Comparison of ENCODE assay signal across 10 cellular contexts in genomic region chr1:234315091-234315541, GRCh38. TPM values are rescaled to one million over a fixed set of nuclear protein-coding genes. Genes with fewer than 3 reads are reported as not detected.
DNase-seq lines count a peak whose midpoint lies in the region; ATAC-seq and TF ChIP-seq lines count a peak whose summit lies in the region.
"Had no signal": no experiment of that assay in that cellular context is flagged by ENCODE, and none has a peak within 500 bp of the region (broad histone marks: within the 10 kb centered on the region; RNA-seq: fewer than 3 reads in every experiment).

No MANE protein-coding gene starts in this region.

- H3K4me3 ChIP-seq in stomach = no peak overlapping the region

- H3K27ac Mint-ChIP-seq in activated naive CD4-positive, alpha-beta T cell treated with anti-CD3 and anti-CD28 coated beads, Interleukin-2, amount 50 U/mL, for 24 hours = peak overlapping the region; percentile 98
- peak overlapping the region; percentile 96 for H3K27ac Mint-ChIP-seq in effector memory CD8-positive, alpha-beta T cell
- peak overlapping the region; percentile 90 for H3K27ac Mint-ChIP-seq in stimulated activated naive CD8-positive, alpha-beta T cell treated with anti-CD3 and anti-CD28 coated beads, Interleukin-15, amount 100 ng/mL, for 72 hours

- DNase-seq in activated naive CD4-positive, alpha-beta T cell (lab: John Stamatoyannopoulos, UW) = no peak
- DNase-seq in RPMI7951 (ENCODE audit: low read depth) (peak; percentile 74), stomach (no peak), NCI-H1436 (lab: John Stamatoyannopoulos, UW) (no peak)
- peak; percentile 18 to 48 (median 42) for DNase-seq in effector memory CD8-positive, alpha-beta T cell
- DNase-seq in stimulated activated naive CD8-positive, alpha-beta T cell treated with anti-CD3 and anti-CD28 coated beads, Interleukin-15, amount 100 ng/mL, for 72 hours = peak; percentile 41 to 49
- DNase-seq: NCI-H510A treated with DMSO at 0.1 percent for 48 hours had no signal

- no peaks in the 10 kb centered on the region for H3K27me3 Mint-ChIP-seq in activated naive CD4-positive, alpha-beta T cell treated with anti-CD3 and anti-CD28 coated beads, Interleukin-2, amount 50 U/mL, for 24 hours
- peaks cover 0 to 14% of the 10 kb centered on the region in 2 donors for H3K27me3 Mint-ChIP-seq in effector memory CD8-positive, alpha-beta T cell
- no peaks in the 10 kb centered on the region for H3K27me3 Mint-ChIP-seq in stimulated activated naive CD8-positive, alpha-beta T cell treated with anti-CD3 and anti-CD28 coated beads, Interleukin-15, amount 100 ng/mL, for 72 hours

- peak; percentile 90 for ATAC-seq in effector memory CD8-positive, alpha-beta T cell (replicated peaks)
- peak; percentile 90 for ATAC-seq in stimulated activated naive CD8-positive, alpha-beta T cell treated with anti-CD3 and anti-CD28 coated beads, Interleukin-15, amount 100 ng/mL, for 72 hours
- ATAC-seq in GM19455 (IDR thresholded peaks at IDR 0.05; ENCODE audit: unreplicated experiment) = no peak
- ATAC-seq: left lobe of liver had no signal

- no peak for TF ChIP-seq EP300 in stomach (IDR thresholded peaks at IDR 0.05)

- H3K4me3 Mint-ChIP-seq in activated naive CD4-positive, alpha-beta T cell treated with anti-CD3 and anti-CD28 coated beads, Interleukin-2, amount 50 U/mL, for 24 hours = peak overlapping the region; percentile 85
- H3K4me3 Mint-ChIP-seq in effector memory CD8-positive, alpha-beta T cell = peak overlapping the region; percentile 65 to 69
- peak overlapping the region; percentile 59 to 78 for H3K4me3 Mint-ChIP-seq in stimulated activated naive CD8-positive, alpha-beta T cell treated with anti-CD3 and anti-CD28 coated beads, Interleukin-15, amount 100 ng/mL, for 72 hours

- no peaks in the 10 kb centered on the region for H3K36me3 ChIP-seq in stomach

- no peaks in the 10 kb centered on the region for H3K9me3 Mint-ChIP-seq in activated naive CD4-positive, alpha-beta T cell treated with anti-CD3 and anti-CD28 coated beads, Interleukin-2, amount 50 U/mL, for 24 hours
- peaks cover 0 to 7% of the 10 kb centered on the region in 2 donors for H3K9me3 Mint-ChIP-seq in effector memory CD8-positive, alpha-beta T cell
- H3K9me3 Mint-ChIP-seq in stimulated activated naive CD8-positive, alpha-beta T cell treated with anti-CD3 and anti-CD28 coated beads, Interleukin-15, amount 100 ng/mL, for 72 hours = peaks cover 0 to 7% of the 10 kb centered on the region in 2 donors

- peaks cover 82% of the 10 kb centered on the region for H3K4me1 Mint-ChIP-seq in activated naive CD4-positive, alpha-beta T cell treated with anti-CD3 and anti-CD28 coated beads, Interleukin-2, amount 50 U/mL, for 24 hours
- H3K4me1 Mint-ChIP-seq in effector memory CD8-positive, alpha-beta T cell (ENCODE audit: low read depth in 2 of 2) = peaks cover 40 to 61% of the 10 kb centered on the region in 2 donors
- H3K4me1 Mint-ChIP-seq in stimulated activated naive CD8-positive, alpha-beta T cell treated with anti-CD3 and anti-CD28 coated beads, Interleukin-15, amount 100 ng/mL, for 72 hours = peaks cover 83% of the 10 kb centered on the region

- peaks cover 0 to 21% (median 6%) of the 10 kb centered on the region in 3 donors for H3K27me3 ChIP-seq in stomach

- no peak for TF ChIP-seq POLR2A in stomach (IDR thresholded peaks at IDR 0.05)

- TF ChIP-seq CTCF in stomach (IDR thresholded peaks at IDR 0.05) = no peak

- H3K27ac ChIP-seq in stomach = peak overlapping the region in 1 of 5 donors; percentile 48

- intact Hi-C loops in stomach (cut with DNase I; ENCODE audit: low total_unique reads) = no loop called here

- H3K9me3 ChIP-seq in stomach = no peaks in the 10 kb centered on the region

- 58 to 84% (median 72%) methylated on average over 6 of the region's 6 CpGs for WGBS in stomach, 5 donors

- peaks cover 0 to 5% (median 3%) of the 10 kb centered on the region in 4 donors for H3K4me1 ChIP-seq in stomach

- peaks cover 4% of the 10 kb centered on the region for H3K36me3 Mint-ChIP-seq in activated naive CD4-positive, alpha-beta T cell treated with anti-CD3 and anti-CD28 coated beads, Interleukin-2, amount 50 U/mL, for 24 hours
- peaks cover 6% of the 10 kb centered on the region for H3K36me3 Mint-ChIP-seq in effector memory CD8-positive, alpha-beta T cell (ENCODE audit: insufficient read depth)

RNA-seq across cellular contexts. Expression of gene COA6, which starts 58.1 kb away (rescaled TPM):
- total RNA-seq in RPMI7951 (2014; rRNA removed; shearing (Covaris generic)) = 49.1 and 59.0 TPM in 2 replicates
- total RNA-seq in stomach = 100 to 1,000 TPM in 1 of 5 donors, 10 to 100 TPM in 3, 1 to 10 TPM in 1; 8.1 to 167 (median 23.2) TPM
- 10 to 100 TPM; 72.0 to 85.2 (median 83.4) TPM for polyA plus RNA-seq in stomach

Comparison
In these comparisons a context has a peak if more than half of its experiments do, and no peak if none do; other contexts are left out.
1. DNase-seq: peak in RPMI7951 (single experiment), effector memory CD8-positive, alpha-beta T cell (3 of 3) and stimulated activated naive CD8-positive, alpha-beta T cell treated with anti-CD3 and anti-CD28 coated beads, Interleukin-15, amount 100 ng/mL, for 72 hours (2 of 2); none in activated naive CD4-positive, alpha-beta T cell (0 of 4), stomach (single experiment) and NCI-H1436 (single experiment).
2. Peak in every context shown above with its lines, with median percentiles within 50 percentile points of each other: H3K27ac Mint-ChIP-seq and H3K4me3 Mint-ChIP-seq.